Comparison of ENCODE assay signal across 28 cellular contexts in the genomic region with DNA sequence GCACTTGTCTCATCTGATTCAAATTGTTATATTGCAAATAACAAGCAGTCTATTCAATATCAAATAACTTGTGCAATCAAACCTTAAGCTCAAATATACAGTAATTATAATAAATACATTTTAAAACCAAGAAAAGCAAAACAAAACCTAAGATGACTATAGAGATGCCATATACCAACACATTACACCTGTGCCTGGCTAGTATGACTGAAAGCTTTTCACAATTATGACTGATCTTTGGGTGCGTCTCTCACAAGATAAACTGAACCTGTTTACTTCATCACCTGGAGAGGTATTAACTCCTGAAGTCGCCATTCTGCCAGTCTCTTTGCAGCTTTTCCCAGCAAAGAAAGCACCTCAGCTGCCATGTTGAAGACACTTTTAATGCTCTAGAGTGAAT.
"Had no signal": no experiment of that assay in that cellular context is flagged by ENCODE, and none has a peak within 500 bp of the region (broad histone marks: within the 10 kb centered on the region; RNA-seq: fewer than 3 reads in every experiment).

No MANE protein-coding gene starts in this region.

- H3K79me2 ChIP-seq: hepatocyte had no signal

- H3K27me3 ChIP-seq: adrenal gland, body of pancreas, cardiac muscle cell, colonic mucosa, gastroesophageal sphincter, hepatocyte had no signal

- H3K36me3 ChIP-seq: adrenal gland, cardiac muscle cell, colonic mucosa, gastroesophageal sphincter had no signal

- ATAC-seq: activated CD8-positive, alpha-beta T cell treated with anti-CD3 and anti-CD28 coated beads for 36 hours; body of pancreas; gastroesophageal sphincter; heart right ventricle had no signal

- H2AFZ ChIP-seq: hepatocyte had no signal

- DNase-seq: activated CD4-positive, alpha-beta T cell treated with anti-CD3 and anti-CD28 coated beads for 4 hours; activated CD4-positive, alpha-beta T cell treated with anti-CD3 and anti-CD28 coated beads, Interleukin-2, amount 50 U/mL, for 1 hour; activated CD4-positive, alpha-beta T cell treated with anti-CD3 and anti-CD28 coated beads, Interleukin-2, amount 50 U/mL, for 48 hours; activated CD4-positive, CD25-positive, alpha-beta regulatory T cell; activated CD4-positive, CD25-positive, alpha-beta regulatory T cell treated with anti-CD3 and anti-CD28 coated beads, Interleukin-2, amount 50 U/mL, for 72 hours; activated CD8-positive, alpha-beta memory T cell treated with anti-CD3 and anti-CD28 coated beads for 24 hours; activated CD8-positive, alpha-beta T cell treated with anti-CD3 and anti-CD28 coated beads for 36 hours; activated effector memory CD4-positive, alpha-beta T cell treated with Interleukin-2 at 50 U/mL for 16 hours; activated gamma-delta T cell treated with Interleukin-2 at 50 U/mL for 16 hours; activated naive CD4-positive, alpha-beta T cell treated with anti-CD3 and anti-CD28 coated beads, Interleukin-2, amount 50 U/mL, for 16 hours; activated naive CD4-positive, alpha-beta T cell treated with Interleukin-2 at 50 U/mL for 16 hours; activated T-cell treated with anti-CD3 and anti-CD28 coated beads, Interleukin-2, amount 50 U/mL, for 48 hours; adrenal gland; amygdala; aorta; body of pancreas; central memory CD4-positive, alpha-beta T cell; cerebellar nuclear complex; colonic mucosa; effector CD8-positive, alpha-beta T cell; foreskin melanocyte; heart right ventricle; T-helper 2 cell had no signal

- H3K27me3 Mint-ChIP-seq: activated CD8-positive, alpha-beta T cell treated with anti-CD3 and anti-CD28 coated beads for 36 hours; activated naive CD8-positive, alpha-beta T cell had no signal

- H3K4me2 ChIP-seq: hepatocyte had no signal

- H3K9me3 ChIP-seq: adrenal gland, body of pancreas, colonic mucosa, gastroesophageal sphincter, heart right ventricle had no signal

- H3K27ac ChIP-seq: body of pancreas, cardiac muscle cell, colonic mucosa, epithelial cell of prostate, gastroesophageal sphincter, heart right ventricle, hepatocyte had no signal

- H3K4me1 ChIP-seq: body of pancreas, colonic mucosa, gastroesophageal sphincter had no signal

- H3K9me3 Mint-ChIP-seq: activated CD8-positive, alpha-beta T cell treated with anti-CD3 and anti-CD28 coated beads for 36 hours had no signal

- H3K4me3 Mint-ChIP-seq: activated CD8-positive, alpha-beta T cell treated with anti-CD3 and anti-CD28 coated beads for 36 hours; activated naive CD8-positive, alpha-beta T cell had no signal

- H3K27ac Mint-ChIP-seq: activated CD8-positive, alpha-beta T cell treated with anti-CD3 and anti-CD28 coated beads for 36 hours; activated naive CD8-positive, alpha-beta T cell had no signal

- H3K4me3 ChIP-seq: adrenal gland, body of pancreas, cardiac muscle cell, colonic mucosa, gastroesophageal sphincter, heart right ventricle, hepatocyte had no signal
